In the genomic region with DNA sequence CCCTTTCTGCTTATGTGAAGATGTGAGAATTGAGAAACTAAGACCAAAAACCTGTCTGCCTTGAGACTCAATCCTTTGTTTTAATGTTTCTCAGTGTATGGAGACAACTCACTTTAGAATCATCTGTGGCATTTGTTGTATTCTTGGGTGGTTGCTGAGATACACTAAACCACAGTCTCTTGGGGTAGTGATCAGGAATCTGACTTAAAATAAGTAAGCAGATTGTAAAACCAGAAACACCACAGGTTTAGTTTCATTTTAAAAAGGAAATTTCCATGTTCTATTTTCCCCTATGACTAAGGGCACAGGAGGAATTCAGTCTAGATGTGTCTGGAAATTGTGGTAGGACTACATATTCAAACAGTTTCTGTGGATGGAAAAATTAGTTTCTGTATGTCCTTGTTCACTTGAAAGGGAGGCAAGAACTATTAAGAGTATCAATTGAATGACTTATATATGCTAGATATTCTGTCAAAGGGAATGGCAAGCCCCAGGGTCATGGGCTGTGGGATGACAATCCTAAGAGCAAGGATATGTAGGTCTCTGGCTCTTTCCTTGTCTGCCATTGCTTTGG, we compare ENCODE assay signal across 10 cellular contexts.
DNase-seq lines count a peak whose midpoint lies in the region; ATAC-seq and TF ChIP-seq lines count a peak whose summit lies in the region.
"Had no signal": no experiment of that assay in that cellular context is flagged by ENCODE, and none has a peak within 500 bp of the region (broad histone marks: within the 10 kb centered on the region; RNA-seq: fewer than 3 reads in every experiment).

No MANE protein-coding gene starts in this region.

- H3K27ac Mint-ChIP-seq in activated CD4-positive, alpha-beta memory T cell treated with anti-CD3 and anti-CD28 coated beads, Interleukin-2, amount 10 ng/mL, durations not matched to agents 7 days and 5 days = peak overlapping the region; percentile 62

- no peak for TF ChIP-seq POLR2A in testis (IDR thresholded peaks at IDR 0.05)

- peaks cover 2% of the 10 kb centered on the region for H3K4me1 ChIP-seq in testis
- H3K4me1 ChIP-seq: right lobe of liver had no signal

- peak; percentile 66 for ATAC-seq in HG02623 (IDR thresholded peaks at IDR 0.05; ENCODE audit: unreplicated experiment)
- ATAC-seq: right lobe of liver had no signal

- intact Hi-C loops in testis (cut with DNase I; ENCODE audit: low total_unique reads) = no loop called here

- no peaks in the 10 kb centered on the region for H3K9me3 ChIP-seq in testis
- H3K9me3 ChIP-seq: MG63, right lobe of liver had no signal

- H3K27me3 ChIP-seq in testis = no peaks in the 10 kb centered on the region
- H3K27me3 ChIP-seq: MG63, right lobe of liver had no signal

- peaks cover 31% of the 10 kb centered on the region for H3K9me3 Mint-ChIP-seq in activated CD4-positive, alpha-beta memory T cell treated with anti-CD3 and anti-CD28 coated beads, Interleukin-2, amount 10 ng/mL, durations not matched to agents 7 days and 5 days

- peaks cover 30% of the 10 kb centered on the region for H3K36me3 Mint-ChIP-seq in activated CD4-positive, alpha-beta memory T cell treated with anti-CD3 and anti-CD28 coated beads, Interleukin-2, amount 10 ng/mL, durations not matched to agents 7 days and 5 days (ENCODE audit: low read depth)

- DNase-seq in Daoy (ENCODE audit: low read depth) (peak; percentile 17), kidney glomerular epithelial cell (lab: John Stamatoyannopoulos, UW) (peak; percentile 58), NCI-H2029 treated with DMSO at 0.1 percent for 48 hours (lab: John Stamatoyannopoulos, UW) (no peak), SW 1271 (lab: John Stamatoyannopoulos, UW) (no peak), testis (no peak)
- DNase-seq in activated CD4-positive, alpha-beta memory T cell treated with anti-CD3 and anti-CD28 coated beads, Interleukin-2, amount 10 ng/mL, durations not matched to agents 7 days and 5 days = no peak
- no peak for DNase-seq in stimulated activated CD4-positive, alpha-beta T cell treated with anti-CD3 and anti-CD28 coated beads, Interleukin-1b, Interleukin-23, amount 100 ng/mL, for 48 hours
- DNase-seq: MG63, right lobe of liver had no signal

- H3K4me1 Mint-ChIP-seq in activated CD4-positive, alpha-beta memory T cell treated with anti-CD3 and anti-CD28 coated beads, Interleukin-2, amount 10 ng/mL, durations not matched to agents 7 days and 5 days = peaks cover 26% of the 10 kb centered on the region

- TF ChIP-seq CTCF in testis (IDR thresholded peaks at IDR 0.05) = no peak

- no peak overlapping the region for H3K27ac ChIP-seq in testis
- H3K27ac ChIP-seq: right lobe of liver had no signal

- POLR2A ChIA-PET in activated CD4-positive, alpha-beta memory T cell treated with anti-CD3 and anti-CD28 coated beads, Interleukin-2, amount 10 ng/mL, durations not matched to agents 7 days and 5 days (lab: Charles Lee) = interaction anchor here (1.2 kb wide), 1 partner anchor 21 kb away, joined by 3 read pairs; no protein-coding TSS in a partner anchor

- CTCF ChIA-PET in activated CD4-positive, alpha-beta memory T cell treated with anti-CD3 and anti-CD28 coated beads, Interleukin-2, amount 10 ng/mL, durations not matched to agents 7 days and 5 days (lab: Charles Lee) = no interaction called here

- no peaks in the 10 kb centered on the region for H3K36me3 ChIP-seq in testis (ENCODE audit: low read depth, missing control alignments)
- H3K36me3 ChIP-seq: MG63, right lobe of liver had no signal

- no peak overlapping the region for H3K4me3 Mint-ChIP-seq in activated CD4-positive, alpha-beta memory T cell treated with anti-CD3 and anti-CD28 coated beads, Interleukin-2, amount 10 ng/mL, durations not matched to agents 7 days and 5 days

- H3K4me3 ChIP-seq in testis = no peak overlapping the region
- H3K4me3 ChIP-seq: MG63, right lobe of liver had no signal

- no peaks in the 10 kb centered on the region for H3K27me3 Mint-ChIP-seq in activated CD4-positive, alpha-beta memory T cell treated with anti-CD3 and anti-CD28 coated beads, Interleukin-2, amount 10 ng/mL, durations not matched to agents 7 days and 5 days

Comparison
In these comparisons a context has a peak if more than half of its experiments do, and no peak if none do; other contexts are left out.
1. DNase-seq: peak in Daoy (single experiment) and kidney glomerular epithelial cell (single experiment); none in activated CD4-positive, alpha-beta memory T cell treated with anti-CD3 and anti-CD28 coated beads, Interleukin-2, amount 10 ng/mL, durations not matched to agents 7 days and 5 days (single experiment), stimulated activated CD4-positive, alpha-beta T cell treated with anti-CD3 and anti-CD28 coated beads, Interleukin-1b, Interleukin-23, amount 100 ng/mL, for 48 hours (single experiment), NCI-H2029 treated with DMSO at 0.1 percent for 48 hours (single experiment), SW 1271 (0 of 2) and testis (single experiment).